ENCODE assay signal across 8 cellular contexts in the genomic region with DNA sequence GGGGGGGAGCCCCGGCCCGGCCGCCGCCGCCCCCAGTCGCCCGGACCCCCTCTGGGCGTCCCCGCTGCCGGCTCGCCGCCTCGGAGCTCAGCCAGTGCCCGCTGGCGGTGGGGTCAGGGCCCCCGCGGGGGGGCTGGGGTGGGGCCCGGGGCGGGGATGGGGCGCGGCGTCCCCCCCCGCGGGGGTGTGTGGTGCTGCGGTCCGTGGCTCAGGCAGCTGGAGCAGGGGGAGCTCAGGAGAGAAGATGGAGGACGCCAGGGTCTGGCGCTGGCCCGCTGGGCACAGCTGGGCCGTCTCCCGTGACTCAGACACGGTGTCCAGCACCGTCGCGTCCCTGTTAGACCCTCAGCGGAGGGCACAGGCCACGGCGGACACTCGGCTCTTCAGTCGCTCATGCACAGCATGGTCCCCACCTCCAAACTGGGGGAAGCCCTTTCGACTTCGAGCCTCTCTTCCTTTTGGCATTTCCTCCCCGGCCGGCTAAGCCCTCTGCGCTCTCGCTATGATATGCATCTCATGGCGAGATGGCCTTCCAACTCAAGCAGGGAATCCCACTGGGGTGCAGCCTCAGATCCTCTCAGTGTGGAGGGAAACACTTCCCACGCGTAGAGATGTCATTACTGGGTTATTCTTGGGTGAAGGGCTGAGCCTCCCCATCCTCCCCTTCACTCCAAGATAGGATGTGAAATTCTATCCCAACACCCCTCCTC. TPM values are rescaled to one million over a fixed set of nuclear protein-coding genes. Genes with fewer than 3 reads are reported as not detected.
DNase-seq lines count a peak whose midpoint lies in the region; ATAC-seq, FAIRE-seq and TF ChIP-seq lines count a peak whose summit lies in the region.

No MANE protein-coding gene starts in this region.

- H3K4me2 ChIP-seq in DOHH2 (ENCODE audit: low read length) = peak overlapping the region; percentile 99

- peaks cover 54% of the 10 kb centered on the region for H3K4me1 Mint-ChIP-seq in activated naive CD8-positive, alpha-beta T cell treated with anti-CD3 and anti-CD28 coated beads, Interleukin-2, amount 50 U/mL, for 24 hours

- ATAC-seq in GM21367 (IDR thresholded peaks at IDR 0.05; ENCODE audit: unreplicated experiment) = peak; percentile 56
- ATAC-seq in Panc1 = peak; percentile 85
- peak; percentile 67 for ATAC-seq in activated naive CD8-positive, alpha-beta T cell treated with anti-CD3 and anti-CD28 coated beads, Interleukin-2, amount 50 U/mL, for 24 hours
- peak; percentile 72 to 82 (median 78) for ATAC-seq in pancreas

- peaks cover 43% of the 10 kb centered on the region for H3K79me2 ChIP-seq in DOHH2 (ENCODE audit: control insufficient read depth, low read length)

- peaks cover 21% of the 10 kb centered on the region for H4K20me1 ChIP-seq in DOHH2 (ENCODE audit: control insufficient read depth, insufficient read depth, low read depth, low read length)

- H3F3A ChIP-seq in DOHH2 (ENCODE audit: control insufficient read depth, insufficient read depth) = peaks cover 32% of the 10 kb centered on the region

- no peaks in the 10 kb centered on the region for H3K27me3 ChIP-seq in DOHH2 (ENCODE audit: control insufficient read depth, low read length)
- H3K27me3 ChIP-seq in Panc1 (ENCODE audit: control insufficient read depth, insufficient read depth, low read length) = no peaks in the 10 kb centered on the region
- H3K27me3 ChIP-seq in cardiac muscle cell = no peaks in the 10 kb centered on the region
- no peaks in the 10 kb centered on the region for H3K27me3 ChIP-seq in pancreas

- peak overlapping the region; percentile 61 for H3K27ac ChIP-seq in DOHH2 (ENCODE audit: low read depth, low read length)
- peak overlapping the region; percentile 96 for H3K27ac ChIP-seq in Panc1 (ENCODE audit: low read length)
- H3K27ac ChIP-seq in cardiac muscle cell = peak overlapping the region; percentile 95
- peak overlapping the region; percentile 85 to 96 (median 95) for H3K27ac ChIP-seq in pancreas

- no peak for TF ChIP-seq CTCF in DOHH2 (IDR thresholded peaks at IDR 0.05; ENCODE audit: low read depth, low read length, poor library complexity, severe bottlenecking)
- TF ChIP-seq CTCF in Panc1 (IDR thresholded peaks at IDR 0.05) = no peak
- no peak for TF ChIP-seq CTCF in cardiac muscle cell (IDR thresholded peaks at IDR 0.05; ENCODE audit: low read depth, low read length)
- TF ChIP-seq CTCF in pancreas (IDR thresholded peaks at IDR 0.05) = no peak

- peaks cover 10% of the 10 kb centered on the region for H3K36me3 Mint-ChIP-seq in activated naive CD8-positive, alpha-beta T cell treated with anti-CD3 and anti-CD28 coated beads, Interleukin-2, amount 50 U/mL, for 24 hours (ENCODE audit: low read depth)

- no peaks in the 10 kb centered on the region for H3K9me3 ChIP-seq in DOHH2 (ENCODE audit: control insufficient read depth, insufficient read depth, low read length)
- no peaks in the 10 kb centered on the region for H3K9me3 ChIP-seq in Panc1 (ENCODE audit: control insufficient read depth, insufficient read depth, low read depth, low read length)
- no peaks in the 10 kb centered on the region for H3K9me3 ChIP-seq in cardiac muscle cell (ENCODE audit: low read depth)
- H3K9me3 ChIP-seq in pancreas = no peaks in the 10 kb centered on the region

- H3K36me3 ChIP-seq in DOHH2 (ENCODE audit: control insufficient read depth, low read length) (peaks cover 32% of the 10 kb centered on the region), Panc1 (ENCODE audit: control insufficient read depth, insufficient read depth, low read length) (peaks cover 9% of the 10 kb centered on the region), cardiac muscle cell (no peaks in the 10 kb centered on the region), pancreas (no peaks in the 10 kb centered on the region)

- BruUV-seq in Panc1 (replicated peaks; lab: Mats Ljungman, UMichigan) = no TSS peak

- POLR2A ChIA-PET in Panc1 (lab: Charles Lee) = interaction anchor here (0.6 to 0.7 kb wide), 2 partner anchors 104 to 128 kb away, joined by 3 to 6 read pairs; no protein-coding TSS in a partner anchor

- H3K4me3 ChIP-seq in DOHH2 (ENCODE audit: low read length) (peak overlapping the region; percentile 92), Panc1 (ENCODE audit: low read depth in 2 of 2, low read length in 2 of 2) (peak overlapping the region; percentile 48 to 79), cardiac muscle cell (peak overlapping the region; percentile 98), pancreas (peak overlapping the region; percentile 26 to 86 (median 74))

- 1% methylated on average over 30 to 49 of the region's 49 CpGs for WGBS in pancreas, 2 donors

- H3K27me3 Mint-ChIP-seq in activated naive CD8-positive, alpha-beta T cell treated with anti-CD3 and anti-CD28 coated beads, Interleukin-2, amount 50 U/mL, for 24 hours = no peaks in the 10 kb centered on the region

- no peaks in the 10 kb centered on the region for H3K9me2 ChIP-seq in DOHH2 (replicated peaks; ENCODE audit: control insufficient read depth, low read length)

- intact Hi-C loops in Panc1 (cut with micrococcal nuclease; ENCODE audit: unreplicated experiment) (no loop called here), pancreas (cut with DNase I) (no loop called here)

- H3K4me1 ChIP-seq in DOHH2 (ENCODE audit: control insufficient read depth, low read length) = peaks cover 39% of the 10 kb centered on the region
- peaks cover 66% of the 10 kb centered on the region for H3K4me1 ChIP-seq in Panc1 (ENCODE audit: control insufficient read depth, insufficient read depth, low read length)
- H3K4me1 ChIP-seq in cardiac muscle cell (ENCODE audit: low read depth) = peaks cover 48% of the 10 kb centered on the region
- peaks cover 22 to 46% (median 32%) of the 10 kb centered on the region in 3 donors for H3K4me1 ChIP-seq in pancreas

- in situ Hi-C loops in Panc1 (cut with HindIII; ENCODE audit: low pct_unique_long_range_greater_than_20kb, low sequenced_read_pairs) = no loop called here

- no peak for FAIRE-seq in pancreas (lab: Jason Lieb, UNC)

- DNase-seq in HT-29 (ENCODE audit: low spot score) (peak; percentile 65), Panc1 (ENCODE audit: low read depth, low spot score) (no peak), cardiac muscle cell (ENCODE audit: low read depth in 1 of 2, low spot score in 1 of 2) (peak; percentile 72 to 75), pancreas (peak in 5 of 6 donors; percentile 73 to 85 (median 77)), NCI-H128 (lab: John Stamatoyannopoulos, UW; ENCODE audit: unreplicated experiment) (no peak)
- peak; percentile 50 for DNase-seq in activated naive CD8-positive, alpha-beta T cell treated with anti-CD3 and anti-CD28 coated beads, Interleukin-2, amount 50 U/mL, for 24 hours

- no peaks in the 10 kb centered on the region for H3K9me3 Mint-ChIP-seq in activated naive CD8-positive, alpha-beta T cell treated with anti-CD3 and anti-CD28 coated beads, Interleukin-2, amount 50 U/mL, for 24 hours

- H3K4me3 Mint-ChIP-seq in activated naive CD8-positive, alpha-beta T cell treated with anti-CD3 and anti-CD28 coated beads, Interleukin-2, amount 50 U/mL, for 24 hours = peak overlapping the region; percentile 88

- peak overlapping the region; percentile 94 for H3K27ac Mint-ChIP-seq in activated naive CD8-positive, alpha-beta T cell treated with anti-CD3 and anti-CD28 coated beads, Interleukin-2, amount 50 U/mL, for 24 hours

- CTCF ChIA-PET in Panc1 (lab: Charles Lee) = interaction anchor here (0.6 kb wide), 1 partner anchor 241 kb away, joined by 6 read pairs; no protein-coding TSS in a partner anchor

RNA-seq across cellular contexts. Expression of a gene that starts 0.4 kb away (rescaled TPM):
- 39.5 and 47.5 TPM in 2 replicates for total RNA-seq in HT-29 (2014; rRNA removed; shearing (Covaris generic))
- total RNA-seq in Panc1 (2021; ENCODE audit: unreplicated experiment) = 73.5 TPM
- polyA plus RNA-seq in Panc1 (2012; ENCODE audit: insufficient read length) = 50.1 TPM
- total RNA-seq in cardiac muscle cell = 29.7 and 37.3 TPM in 2 replicates
- polyA plus RNA-seq in cardiac muscle cell = 18.5 and 22.3 TPM in 2 replicates
- total RNA-seq in pancreas = 10 to 100 TPM; 20.1 to 41.6 (median 25.8) TPM
- polyA plus RNA-seq in pancreas = 10 to 100 TPM; 11.7 to 21.0 TPM

RNA-seq across cellular contexts. Expression of a gene that starts 18.6 kb away (rescaled TPM):
- 404 and 436 TPM in 2 replicates for total RNA-seq in HT-29 (2014; rRNA removed; shearing (Covaris generic))
- total RNA-seq in Panc1 (2021; ENCODE audit: unreplicated experiment) = 362 TPM
- 307 TPM for polyA plus RNA-seq in Panc1 (2012; ENCODE audit: insufficient read length)
- 209 and 235 TPM in 2 replicates for total RNA-seq in cardiac muscle cell
- 127 and 146 TPM in 2 replicates for polyA plus RNA-seq in cardiac muscle cell
- total RNA-seq in pancreas = 10 to 100 TPM; 37.5 to 95.2 (median 77.0) TPM
- polyA plus RNA-seq in pancreas = 10 to 100 TPM; 39.8 to 58.8 TPM

RNA-seq across cellular contexts. Expression of a gene that starts 33.2 kb away (rescaled TPM):
- 37.6 and 45.5 TPM in 2 replicates for total RNA-seq in HT-29 (2014; rRNA removed; shearing (Covaris generic))
- total RNA-seq in Panc1 (2021; ENCODE audit: unreplicated experiment) = 103 TPM
- 107 TPM for polyA plus RNA-seq in Panc1 (2012; ENCODE audit: insufficient read length)
- 14.8 and 18.3 TPM in 2 replicates for total RNA-seq in cardiac muscle cell
- 10.9 and 15.3 TPM in 2 replicates for polyA plus RNA-seq in cardiac muscle cell
- 10 to 100 TPM; 16.5 to 22.5 (median 21.2) TPM for total RNA-seq in pancreas
- 10 to 100 TPM; 26.4 to 30.4 TPM for polyA plus RNA-seq in pancreas

Comparison
In these comparisons a context has a peak if more than half of its experiments do, and no peak if none do; other contexts are left out.
1. DNase-seq: peak in HT-29 (single experiment), activated naive CD8-positive, alpha-beta T cell treated with anti-CD3 and anti-CD28 coated beads, Interleukin-2, amount 50 U/mL, for 24 hours (single experiment), cardiac muscle cell (2 of 2) and pancreas (5 of 6); none in Panc1 (single experiment) and NCI-H128 (single experiment).
2. Peak in every context shown above with its lines, with median percentiles within 50 percentile points of each other: H3K27ac ChIP-seq, H3K4me3 ChIP-seq and ATAC-seq.